In the genomic region with DNA sequence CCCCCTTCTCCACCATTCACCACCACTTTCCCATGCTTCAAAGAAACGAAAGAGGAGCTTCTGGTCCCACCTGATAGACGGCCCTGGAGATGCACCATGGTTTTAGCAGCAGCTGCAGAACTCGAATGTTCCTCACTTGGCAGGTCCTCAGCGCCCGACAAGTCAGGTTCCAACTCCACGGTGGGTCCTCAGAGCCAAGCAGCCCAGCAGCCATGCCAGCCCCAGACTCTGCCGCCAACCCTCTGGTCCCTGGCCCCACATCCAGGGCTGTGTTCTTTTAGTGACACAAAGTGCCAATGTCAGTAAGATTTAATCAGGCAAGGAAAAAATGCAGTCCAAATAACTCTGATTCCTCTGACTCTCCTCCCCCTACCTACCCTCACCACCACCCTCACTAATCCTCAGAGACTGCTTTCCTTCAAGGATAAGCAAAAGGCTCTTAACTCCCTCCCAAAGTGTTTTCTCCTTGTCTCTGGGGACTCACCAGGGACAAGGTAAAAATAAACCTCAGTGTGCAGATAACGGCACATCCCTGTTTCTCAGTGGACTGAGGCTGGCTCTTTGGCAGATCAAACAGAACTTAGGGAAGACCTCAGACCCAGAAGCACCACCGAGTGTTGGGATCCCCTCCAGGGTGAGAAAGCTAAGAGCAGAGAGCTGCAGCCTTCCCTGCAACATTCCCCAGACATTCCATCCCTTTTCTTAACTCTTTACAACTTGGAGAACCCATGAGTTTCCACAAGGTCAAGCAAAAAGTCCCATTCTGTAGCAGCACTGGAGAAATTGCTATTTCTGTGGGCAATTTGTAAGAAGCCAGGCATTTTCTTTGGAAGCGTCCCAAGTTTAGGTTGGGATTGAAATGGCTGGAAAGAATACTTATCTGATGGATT, we compare ENCODE assay signal across 16 cellular contexts.
DNase-seq lines count a peak whose midpoint lies in the region; ATAC-seq and TF ChIP-seq lines count a peak whose summit lies in the region.
"Had no signal": no experiment of that assay in that cellular context is flagged by ENCODE, and none has a peak within 500 bp of the region (broad histone marks: within the 10 kb centered on the region; RNA-seq: fewer than 3 reads in every experiment).

No MANE protein-coding gene starts in this region.

- no peaks in the 10 kb centered on the region for H3K36me3 ChIP-seq in H7 (replicated peaks; ENCODE audit: control insufficient read depth, insufficient read depth, low read length)
- H3K36me3 ChIP-seq in CD4-positive, alpha-beta memory T cell (ENCODE audit: insufficient read depth, low read length), result no peaks in the 10 kb centered on the region
- no peaks in the 10 kb centered on the region for H3K36me3 ChIP-seq in MG63

- H3K27me3 ChIP-seq in H7 (ENCODE audit: control insufficient read depth, insufficient read depth, low read length), result no peaks in the 10 kb centered on the region
- H3K27me3 ChIP-seq in CD4-positive, alpha-beta memory T cell (ENCODE audit: insufficient read depth, low read length), result no peaks in the 10 kb centered on the region
- H3K27me3 ChIP-seq in MG63, result no peaks in the 10 kb centered on the region

- POLR2A ChIA-PET in WTC11 (lab: Charles Lee), result interaction anchor here (0.6 kb wide), 1 partner anchor 157 kb away, joined by 5 read pairs; no protein-coding TSS in a partner anchor
- POLR2A ChIA-PET in CD4-positive, alpha-beta memory T cell (lab: Charles Lee; ENCODE audit: partially characterized antibody), result no interaction called here

- H3K36me3 Mint-ChIP-seq in WTC11, result no peaks in the 10 kb centered on the region
- no peaks in the 10 kb centered on the region for H3K36me3 Mint-ChIP-seq in CD4-positive, alpha-beta memory T cell

- no peaks in the 10 kb centered on the region for H3K9me3 Mint-ChIP-seq in WTC11
- no peaks in the 10 kb centered on the region for H3K9me3 Mint-ChIP-seq in CD4-positive, alpha-beta memory T cell
- H3K9me3 Mint-ChIP-seq: T-helper 1 cell treated with Interleukin-12 subunit alpha and Interleukin-12 subunit beta and Interleukin-4 antibody, amounts not matched to agents 30 μg/mL and 1 μg/mL, for 36 hours had no signal

- no peak overlapping the region for H3K4me3 Mint-ChIP-seq in WTC11
- no peak overlapping the region for H3K4me3 Mint-ChIP-seq in CD4-positive, alpha-beta memory T cell
- H3K4me3 Mint-ChIP-seq: T-helper 1 cell treated with Interleukin-12 subunit alpha and Interleukin-12 subunit beta and Interleukin-4 antibody, amounts not matched to agents 30 μg/mL and 1 μg/mL, for 36 hours had no signal

- peak; percentile 70 for DNase-seq in H7
- DNase-seq in WTC11 (ENCODE audit: low spot score), result no peak
- peak; percentile 59 for DNase-seq in glomerular visceral epithelial cell (ENCODE audit: extremely low spot score)
- DNase-seq in renal cortical epithelial cell (ENCODE audit: low read depth), result peak; percentile 22
- DNase-seq in HPDE6-E6E7 (ENCODE audit: extremely low spot score), result no peak
- no peak for DNase-seq in CD4-positive, alpha-beta memory T cell
- no peak for DNase-seq in MG63
- DNase-seq: activated CD4-positive, alpha-beta T cell treated with anti-CD3 and anti-CD28 coated beads, Interleukin-2, amount 50 U/mL, for 4 hours; activated naive CD4-positive, alpha-beta T cell; COR-L47; dorsolateral prefrontal cortex; glutamatergic neuron; NCI-H1930; stimulated activated CD4-positive, alpha-beta T cell treated with anti-CD3 and anti-CD28 coated beads, Interleukin-4, amount 100 ng/mL, for 4 hours had no signal

- peak; percentile 64 for ATAC-seq in WTC11
- ATAC-seq: K562 had no signal

- peak overlapping the region; percentile 91 for H3K27ac Mint-ChIP-seq in WTC11
- peak overlapping the region in 2 of 7 donors; percentile 24 to 29 for H3K27ac Mint-ChIP-seq in CD4-positive, alpha-beta memory T cell
- H3K27ac Mint-ChIP-seq: T-helper 1 cell treated with Interleukin-12 subunit alpha and Interleukin-12 subunit beta and Interleukin-4 antibody, amounts not matched to agents 30 μg/mL and 1 μg/mL, for 36 hours had no signal

- H3K4me3 ChIP-seq in H7 (ENCODE audit: insufficient read depth, low read depth, low read length), result no peak overlapping the region
- H3K4me3 ChIP-seq in CD4-positive, alpha-beta memory T cell (ENCODE audit: low read length in 2 of 2), result no peak overlapping the region
- H3K4me3 ChIP-seq in MG63, result no peak overlapping the region
- H3K4me3 ChIP-seq: K562 had no signal

- peaks cover 35% of the 10 kb centered on the region for H3K4me1 Mint-ChIP-seq in WTC11
- H3K4me1 Mint-ChIP-seq in CD4-positive, alpha-beta memory T cell, result peaks cover 0 to 1% (median 0%) of the 10 kb centered on the region in 4 donors

- no peaks in the 10 kb centered on the region for H3K4me1 ChIP-seq in CD4-positive, alpha-beta memory T cell (ENCODE audit: insufficient read depth, low read length)

- intact Hi-C loops in CD4-positive, alpha-beta memory T cell (cut with micrococcal nuclease), result no loop called here

- H3K27me3 Mint-ChIP-seq in WTC11 (ENCODE audit: low read depth), result no peaks in the 10 kb centered on the region
- no peaks in the 10 kb centered on the region for H3K27me3 Mint-ChIP-seq in CD4-positive, alpha-beta memory T cell

- TF ChIP-seq CTCF in WTC11 (IDR thresholded peaks at IDR 0.05), result no peak

- CTCF ChIA-PET in WTC11 (lab: Charles Lee), result no interaction called here
- CTCF ChIA-PET in CD4-positive, alpha-beta memory T cell (lab: Charles Lee; ENCODE audit: partially characterized antibody), result interaction anchor here (0.6 kb wide), 1 partner anchor 59 kb away, joined by 4 read pairs; no protein-coding TSS in a partner anchor

- no peak overlapping the region for H3K27ac ChIP-seq in CD4-positive, alpha-beta memory T cell (ENCODE audit: low read depth, low read length)

- no peaks in the 10 kb centered on the region for H3K9me3 ChIP-seq in CD4-positive, alpha-beta memory T cell (ENCODE audit: control insufficient read depth in 1 of 2, low read length in 2 of 2)
- H3K9me3 ChIP-seq in MG63, result no peaks in the 10 kb centered on the region

TF ChIP-seq in WTC11, 78 proteins besides CTCF, POLR2A, EP300 and RAD21 (continues in another document):
- TF ChIP-seq OVOL2 (CRISPR knock-in tag; IDR thresholded peaks at IDR 0.05; ENCODE audit: borderline replicate concordance) (no peak), ATF6 (CRISPR knock-in tag; IDR thresholded peaks at IDR 0.05) (no peak), MXD4 (CRISPR knock-in tag; IDR thresholded peaks at IDR 0.05; ENCODE audit: borderline replicate concordance) (no peak), JAZF1 (CRISPR knock-in tag; IDR thresholded peaks at IDR 0.05) (no peak), ZNF263 (CRISPR knock-in tag; IDR thresholded peaks at IDR 0.05; ENCODE audit: low read depth) (no peak), ZNF232 (CRISPR knock-in tag; IDR thresholded peaks at IDR 0.05) (no peak), PRDM15 (CRISPR knock-in tag; IDR thresholded peaks at IDR 0.05) (no peak), TP53 (CRISPR knock-in tag; IDR thresholded peaks at IDR 0.05) (no peak)

Comparison
In these comparisons a context has a peak if more than half of its experiments do, and no peak if none do; other contexts are left out.
1. DNase-seq: peak in H7 (single experiment), glomerular visceral epithelial cell (single experiment) and renal cortical epithelial cell (single experiment); none in WTC11 (single experiment), HPDE6-E6E7 (single experiment), CD4-positive, alpha-beta memory T cell (0 of 5) and MG63 (single experiment).